In genomic region chr18:69400976-69401474, GRCh38 we compare ENCODE assay signal across 10 cellular contexts. TPM values are rescaled to one million over a fixed set of nuclear protein-coding genes. Genes with fewer than 3 reads are reported as not detected.
DNase-seq lines count a peak whose midpoint lies in the region; ATAC-seq lines count a peak whose summit lies in the region.
"Had no signal": no experiment of that assay in that cellular context is flagged by ENCODE, and none has a peak within 500 bp of the region (broad histone marks: within the 10 kb centered on the region; RNA-seq: fewer than 3 reads in every experiment).

No MANE protein-coding gene starts in this region.

- CTCF ChIA-PET in activated CD4-positive, alpha-beta T cell treated with anti-CD3 and anti-CD28 coated beads for 36 hours (lab: Charles Lee) = interaction anchor here (0.6 kb wide), 1 partner anchor 150 kb away, joined by 4 read pairs; no protein-coding TSS in a partner anchor

- peak overlapping the region; percentile 42 for H3K4me3 ChIP-seq in iPS-11a (ENCODE audit: low read depth, low read length)

- H3K4me3 Mint-ChIP-seq in activated CD4-positive, alpha-beta T cell treated with anti-CD3 and anti-CD28 coated beads for 36 hours = peak overlapping the region; percentile 39
- peak overlapping the region; percentile 32 for H3K4me3 Mint-ChIP-seq in activated naive CD8-positive, alpha-beta T cell treated with anti-CD3 and anti-CD28 coated beads, Interleukin-2, amount 50 U/mL, for 24 hours
- H3K4me3 Mint-ChIP-seq in stimulated activated effector memory CD8-positive, alpha-beta T cell treated with anti-CD3 and anti-CD28 coated beads, Interleukin-12 subunit alpha, Interleukin-12 subunit beta, amount 100 ng/mL, for 72 hours = peak overlapping the region; percentile 15
- H3K4me3 Mint-ChIP-seq: memory B cell had no signal

- intact Hi-C loops in activated CD4-positive, alpha-beta T cell treated with anti-CD3 and anti-CD28 coated beads for 36 hours (cut with DNase I, micrococcal nuclease) = no loop called here

- peak; percentile 54 for ATAC-seq in activated CD4-positive, alpha-beta T cell treated with anti-CD3 and anti-CD28 coated beads for 36 hours
- peak; percentile 27 for ATAC-seq in activated naive CD8-positive, alpha-beta T cell treated with anti-CD3 and anti-CD28 coated beads, Interleukin-2, amount 50 U/mL, for 24 hours
- peak; percentile 19 for ATAC-seq in stimulated activated effector memory CD8-positive, alpha-beta T cell treated with anti-CD3 and anti-CD28 coated beads, Interleukin-12 subunit alpha, Interleukin-12 subunit beta, amount 100 ng/mL, for 72 hours
- no peak for ATAC-seq in GM18519 (IDR thresholded peaks at IDR 0.05; ENCODE audit: low FRiP score, unreplicated experiment)

- no peak overlapping the region for H3K27ac Mint-ChIP-seq in activated CD4-positive, alpha-beta T cell treated with anti-CD3 and anti-CD28 coated beads for 36 hours
- H3K27ac Mint-ChIP-seq in activated naive CD8-positive, alpha-beta T cell treated with anti-CD3 and anti-CD28 coated beads, Interleukin-2, amount 50 U/mL, for 24 hours = no peak overlapping the region
- no peak overlapping the region for H3K27ac Mint-ChIP-seq in stimulated activated effector memory CD8-positive, alpha-beta T cell treated with anti-CD3 and anti-CD28 coated beads, Interleukin-12 subunit alpha, Interleukin-12 subunit beta, amount 100 ng/mL, for 72 hours
- H3K27ac Mint-ChIP-seq: memory B cell had no signal

- POLR2A ChIA-PET in activated CD4-positive, alpha-beta T cell treated with anti-CD3 and anti-CD28 coated beads for 36 hours (lab: Charles Lee) = no interaction called here

- H3K27me3 Mint-ChIP-seq in activated CD4-positive, alpha-beta T cell treated with anti-CD3 and anti-CD28 coated beads for 36 hours = peaks cover 52% of the 10 kb centered on the region
- peaks cover 60% of the 10 kb centered on the region for H3K27me3 Mint-ChIP-seq in activated naive CD8-positive, alpha-beta T cell treated with anti-CD3 and anti-CD28 coated beads, Interleukin-2, amount 50 U/mL, for 24 hours

- H3K4me1 Mint-ChIP-seq in activated CD4-positive, alpha-beta T cell treated with anti-CD3 and anti-CD28 coated beads for 36 hours = peaks cover 11% of the 10 kb centered on the region
- peaks cover 10% of the 10 kb centered on the region for H3K4me1 Mint-ChIP-seq in activated naive CD8-positive, alpha-beta T cell treated with anti-CD3 and anti-CD28 coated beads, Interleukin-2, amount 50 U/mL, for 24 hours
- peaks cover 16% of the 10 kb centered on the region for H3K4me1 Mint-ChIP-seq in stimulated activated effector memory CD8-positive, alpha-beta T cell treated with anti-CD3 and anti-CD28 coated beads, Interleukin-12 subunit alpha, Interleukin-12 subunit beta, amount 100 ng/mL, for 72 hours
- H3K4me1 Mint-ChIP-seq: memory B cell had no signal

- peak; percentile 19 for DNase-seq in activated CD4-positive, alpha-beta T cell treated with anti-CD3 and anti-CD28 coated beads for 36 hours
- DNase-seq in activated CD4-positive, alpha-beta T cell treated with anti-CD3 and anti-CD28 coated beads, Interleukin-2, amount 50 U/mL, for 4 hours = no peak
- no peak for DNase-seq in activated naive CD8-positive, alpha-beta T cell treated with anti-CD3 and anti-CD28 coated beads, Interleukin-2, amount 50 U/mL, for 24 hours
- no peak for DNase-seq in stimulated activated effector memory CD8-positive, alpha-beta T cell treated with anti-CD3 and anti-CD28 coated beads, Interleukin-12 subunit alpha, Interleukin-12 subunit beta, amount 100 ng/mL, for 72 hours (ENCODE audit: low spot score in 2 of 2)
- DNase-seq in NCI-H1048 (lab: John Stamatoyannopoulos, UW) = no peak
- DNase-seq in stimulated activated CD4-positive, alpha-beta T cell treated with anti-CD3 and anti-CD28 coated beads, Interleukin-12 subunit alpha, Interleukin-12 subunit beta, amount 100 ng/mL, for 4 hours = no peak
- DNase-seq: DND-41 had no signal

- no peaks in the 10 kb centered on the region for H3K9me3 Mint-ChIP-seq in activated CD4-positive, alpha-beta T cell treated with anti-CD3 and anti-CD28 coated beads for 36 hours (ENCODE audit: low read depth)
- H3K9me3 Mint-ChIP-seq in activated naive CD8-positive, alpha-beta T cell treated with anti-CD3 and anti-CD28 coated beads, Interleukin-2, amount 50 U/mL, for 24 hours = no peaks in the 10 kb centered on the region
- H3K9me3 Mint-ChIP-seq in stimulated activated effector memory CD8-positive, alpha-beta T cell treated with anti-CD3 and anti-CD28 coated beads, Interleukin-12 subunit alpha, Interleukin-12 subunit beta, amount 100 ng/mL, for 72 hours = no peaks in the 10 kb centered on the region
- H3K9me3 Mint-ChIP-seq: memory B cell had no signal

- H3K36me3 Mint-ChIP-seq in activated CD4-positive, alpha-beta T cell treated with anti-CD3 and anti-CD28 coated beads for 36 hours (ENCODE audit: low read depth) = no peaks in the 10 kb centered on the region
- H3K36me3 Mint-ChIP-seq in activated naive CD8-positive, alpha-beta T cell treated with anti-CD3 and anti-CD28 coated beads, Interleukin-2, amount 50 U/mL, for 24 hours (ENCODE audit: low read depth) = no peaks in the 10 kb centered on the region
- no peaks in the 10 kb centered on the region for H3K36me3 Mint-ChIP-seq in stimulated activated effector memory CD8-positive, alpha-beta T cell treated with anti-CD3 and anti-CD28 coated beads, Interleukin-12 subunit alpha, Interleukin-12 subunit beta, amount 100 ng/mL, for 72 hours
- H3K36me3 Mint-ChIP-seq: memory B cell had no signal

RNA-seq across cellular contexts. Expression of gene DOK6, which starts 0.3 kb away (rescaled TPM):
- total RNA-seq in activated CD4-positive, alpha-beta T cell treated with anti-CD3 and anti-CD28 coated beads for 36 hours = not detected
